Comparison of ENCODE assay signal across 19 cellular contexts in the genomic region with DNA sequence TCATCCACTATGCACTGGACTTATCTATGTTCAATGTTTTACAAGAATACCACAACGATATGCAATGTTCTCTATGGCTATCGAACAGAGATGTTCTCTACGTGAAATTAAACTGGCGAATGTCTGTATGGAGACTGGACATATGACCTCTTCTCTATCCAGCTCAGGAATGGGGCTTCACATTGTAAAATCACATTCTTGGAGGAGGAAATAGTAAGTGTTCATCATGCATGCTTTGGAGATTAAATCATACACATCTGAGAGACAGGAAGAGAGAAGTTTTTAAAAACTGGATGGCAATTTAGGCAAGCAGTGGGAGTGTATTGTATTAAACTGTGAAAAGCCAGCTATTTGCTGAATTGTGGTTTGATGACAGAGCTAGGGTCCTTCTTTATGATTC. TPM values are rescaled to one million over a fixed set of nuclear protein-coding genes. Genes with fewer than 3 reads are reported as not detected.
DNase-seq lines count a peak whose midpoint lies in the region; ATAC-seq and TF ChIP-seq lines count a peak whose summit lies in the region.
"Had no signal": no experiment of that assay in that cellular context is flagged by ENCODE, and none has a peak within 500 bp of the region (broad histone marks: within the 10 kb centered on the region; RNA-seq: fewer than 3 reads in every experiment).

No MANE protein-coding gene starts in this region.

- no peak overlapping the region for H3K9ac ChIP-seq in fibroblast of lung (ENCODE audit: insufficient read depth, low read length)

- H3K27ac ChIP-seq in RWPE2 (ENCODE audit: poor library complexity, severe bottlenecking) = peak overlapping the region; percentile 24
- H3K27ac ChIP-seq in fibroblast of lung (ENCODE audit: insufficient read depth, low read length) = no peak overlapping the region
- H3K27ac ChIP-seq: Peyer's patch, psoas muscle, stomach had no signal

- no peak for TF ChIP-seq CTCF in RWPE2 (IDR thresholded peaks at IDR 0.05; ENCODE audit: poor library complexity, severe bottlenecking)
- no peak for TF ChIP-seq CTCF in fibroblast of lung (conservative IDR thresholded peaks at IDR 0.05 in 1 of 2, IDR thresholded peaks at IDR 0.05 in 1 of 2; ENCODE audit: low read depth in 1 of 2, low read length in 2 of 2)

- H3K9me3 ChIP-seq in RWPE2 (ENCODE audit: severe bottlenecking) = no peaks in the 10 kb centered on the region
- no peaks in the 10 kb centered on the region for H3K9me3 ChIP-seq in fibroblast of lung (ENCODE audit: control insufficient read depth, insufficient read depth, low read depth, low read length)
- H3K9me3 ChIP-seq: Peyer's patch, psoas muscle had no signal

- peak; percentile 77 for ATAC-seq in RWPE2 (ENCODE audit: low read depth)
- ATAC-seq in GM21737 (IDR thresholded peaks at IDR 0.05; ENCODE audit: unreplicated experiment) = no peak
- ATAC-seq in stimulated activated memory B cell treated with anti-CD40 and anti-IgM and Interleukin-4, amounts not matched to agents 10 μg/mL and 1 μg/mL and 100 μg/mL, for 72 hours = no peak
- ATAC-seq: psoas muscle had no signal

- H3K4me3 Mint-ChIP-seq in stimulated activated memory B cell treated with anti-CD40 and anti-IgM and Interleukin-4, amounts not matched to agents 10 μg/mL and 1 μg/mL and 100 μg/mL, for 72 hours = no peak overlapping the region
- H3K4me3 Mint-ChIP-seq: activated CD4-positive, alpha-beta memory T cell treated with anti-CD3 and anti-CD28 coated beads for 36 hours had no signal

- H3K4me2 ChIP-seq in fibroblast of lung (ENCODE audit: extremely low read depth, insufficient read depth, low read length) = peak overlapping the region; percentile 30

- H2AFZ ChIP-seq in fibroblast of lung (ENCODE audit: low read length) = no peak overlapping the region

- peaks cover 15% of the 10 kb centered on the region for H3K4me1 ChIP-seq in RWPE2 (ENCODE audit: insufficient read depth, poor library complexity, severe bottlenecking)
- no peaks in the 10 kb centered on the region for H3K4me1 ChIP-seq in fibroblast of lung (ENCODE audit: control insufficient read depth, extremely low read depth, insufficient read depth, low read length)
- H3K4me1 ChIP-seq: Peyer's patch, psoas muscle, stomach had no signal

- DNase-seq in ELR (ENCODE audit: low read depth) = peak; percentile 92
- DNase-seq in RWPE2 (ENCODE audit: low spot score) = no peak
- DNase-seq in fibroblast of lung (ENCODE audit: low read depth in 2 of 2) = peak; percentile 53 to 91
- peak; percentile 43 for DNase-seq in pulmonary artery endothelial cell (ENCODE audit: low read depth, low spot score)
- DNase-seq in DMS53 treated with DMSO at 0.1 percent for 48 hours (lab: John Stamatoyannopoulos, UW; ENCODE audit: unreplicated experiment) = no peak
- no peak for DNase-seq in HT-29 (ENCODE audit: low spot score)
- DNase-seq: activated CD4-positive, alpha-beta memory T cell treated with anti-CD3 and anti-CD28 coated beads for 36 hours; activated naive CD4-positive, alpha-beta T cell treated with Interleukin-2 at 50 U/mL for 16 hours; cortex of kidney; head of caudate nucleus; MM.1S; NCI-H2227 treated with DMSO at 0.1 percent for 48 hours; Peyer's patch; psoas muscle; stomach; T-helper 9 cell had no signal

- peaks cover 13% of the 10 kb centered on the region for H3K36me3 Mint-ChIP-seq in stimulated activated memory B cell treated with anti-CD40 and anti-IgM and Interleukin-4, amounts not matched to agents 10 μg/mL and 1 μg/mL and 100 μg/mL, for 72 hours

- H3K9me3 Mint-ChIP-seq in stimulated activated memory B cell treated with anti-CD40 and anti-IgM and Interleukin-4, amounts not matched to agents 10 μg/mL and 1 μg/mL and 100 μg/mL, for 72 hours = peaks cover 9% of the 10 kb centered on the region

- H3K4me1 Mint-ChIP-seq in stimulated activated memory B cell treated with anti-CD40 and anti-IgM and Interleukin-4, amounts not matched to agents 10 μg/mL and 1 μg/mL and 100 μg/mL, for 72 hours = no peaks in the 10 kb centered on the region

- H3K36me3 ChIP-seq in RWPE2 (ENCODE audit: low read depth) (no peaks in the 10 kb centered on the region), fibroblast of lung (ENCODE audit: control insufficient read depth, insufficient read depth, low read length) (no peaks in the 10 kb centered on the region)
- H3K36me3 ChIP-seq: Peyer's patch, stomach had no signal

- no peak overlapping the region for H3K4me3 ChIP-seq in RWPE2 (ENCODE audit: severe bottlenecking)
- no peak overlapping the region for H3K4me3 ChIP-seq in fibroblast of lung (replicated peaks in 1 of 4; ENCODE audit: control extremely low read depth in 1 of 4, insufficient read depth in 1 of 4, low read depth in 3 of 4, low read length in 4 of 4)
- H3K4me3 ChIP-seq: lung, Peyer's patch, psoas muscle, stomach had no signal

- H3K79me2 ChIP-seq in fibroblast of lung (ENCODE audit: control insufficient read depth, insufficient read depth, low read length) = no peaks in the 10 kb centered on the region

- H3K27me3 ChIP-seq in RWPE2 (ENCODE audit: insufficient read depth, poor library complexity, severe bottlenecking) (no peaks in the 10 kb centered on the region), fibroblast of lung (ENCODE audit: control insufficient read depth, insufficient read depth, low read length) (no peaks in the 10 kb centered on the region)
- H3K27me3 ChIP-seq: Peyer's patch, stomach had no signal

- H3K27me3 Mint-ChIP-seq in stimulated activated memory B cell treated with anti-CD40 and anti-IgM and Interleukin-4, amounts not matched to agents 10 μg/mL and 1 μg/mL and 100 μg/mL, for 72 hours = peaks cover 14% of the 10 kb centered on the region
- H3K27me3 Mint-ChIP-seq: activated CD4-positive, alpha-beta memory T cell treated with anti-CD3 and anti-CD28 coated beads for 36 hours had no signal

- no peak overlapping the region for H3K27ac Mint-ChIP-seq in stimulated activated memory B cell treated with anti-CD40 and anti-IgM and Interleukin-4, amounts not matched to agents 10 μg/mL and 1 μg/mL and 100 μg/mL, for 72 hours
- H3K27ac Mint-ChIP-seq: activated CD4-positive, alpha-beta memory T cell treated with anti-CD3 and anti-CD28 coated beads for 36 hours had no signal

- no peaks in the 10 kb centered on the region for H4K20me1 ChIP-seq in fibroblast of lung (ENCODE audit: control insufficient read depth, extremely low read depth, insufficient read depth, low read length)

RNA-seq across cellular contexts. Expression of a gene that starts 47.9 kb away (rescaled TPM):
- total RNA-seq in fibroblast of lung (16.2 and 17.2 TPM in 2 replicates), pulmonary artery endothelial cell (31.4 and 40.8 TPM in 2 replicates)
- 21.4 and 21.9 TPM in 2 replicates for polyA plus RNA-seq in fibroblast of lung
- polyA plus RNA-seq in fibroblast of lung (2012) = 13.4 and 13.7 TPM in 2 replicates
- 8.5 and 12.2 TPM in 2 replicates for polyA minus RNA-seq in fibroblast of lung (ENCODE audit: low replicate concordance)
- 0.03 and 0.18 TPM in 2 replicates for total RNA-seq in HT-29 (2014; rRNA removed; shearing (Covaris generic))

Comparison
In these comparisons a context has a peak if more than half of its experiments do, and no peak if none do; other contexts are left out.
1. DNase-seq: peak in ELR (single experiment), fibroblast of lung (2 of 2) and pulmonary artery endothelial cell (single experiment); none in RWPE2 (single experiment), DMS53 treated with DMSO at 0.1 percent for 48 hours (single experiment) and HT-29 (single experiment).
2. RNA of a gene that starts 47.9 kb away (total RNA-seq): 31.4 to 40.8 TPM in pulmonary artery endothelial cell and 16.2 to 17.2 TPM in fibroblast of lung; 0.03 to 0.18 TPM in HT-29; every median in the first group is over 10 times any median in the second.